In the genomic region with DNA sequence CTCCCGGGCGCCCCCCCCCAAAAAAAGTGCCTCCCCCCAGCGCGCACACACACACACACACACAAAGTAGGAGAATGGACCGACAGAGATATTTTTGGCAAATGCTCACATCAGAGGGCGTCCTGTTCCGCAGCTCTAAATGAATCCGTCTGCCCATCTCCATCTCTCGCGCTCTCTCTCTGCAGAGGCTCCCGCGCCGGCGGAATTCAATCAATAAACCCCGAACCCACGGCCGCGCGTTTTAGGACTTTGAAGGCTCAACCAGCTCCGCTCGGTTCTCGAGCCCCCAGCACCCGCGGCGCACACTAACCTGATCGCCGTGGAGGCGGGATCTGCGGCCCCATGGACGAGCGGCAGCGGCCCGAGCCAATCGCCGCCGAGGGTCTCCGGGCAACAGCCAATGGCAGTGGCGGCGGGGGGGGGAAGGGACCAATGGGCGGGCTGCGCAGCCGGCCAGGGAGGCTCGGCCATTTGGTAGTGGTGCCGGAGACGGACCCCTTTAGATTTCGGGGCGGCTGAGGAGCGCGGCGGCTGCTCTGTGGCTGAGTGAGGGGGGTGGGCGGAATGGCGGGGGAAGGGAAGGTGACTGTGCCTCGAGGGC, we compare ENCODE assay signal across 1 cellular context.
TF ChIP-seq lines count a peak whose summit lies in the region.

A gene (minus strand): TSS at position 307 of the 601 bp plus-strand sequence. CDS start 144 bp downstream, at position 163.

TF ChIP-seq in HepG2, 621 proteins besides CTCF, POLR2A, EP300 and RAD21 (continued from another document and continues in another):
- TF ChIP-seq, protein P1, sequence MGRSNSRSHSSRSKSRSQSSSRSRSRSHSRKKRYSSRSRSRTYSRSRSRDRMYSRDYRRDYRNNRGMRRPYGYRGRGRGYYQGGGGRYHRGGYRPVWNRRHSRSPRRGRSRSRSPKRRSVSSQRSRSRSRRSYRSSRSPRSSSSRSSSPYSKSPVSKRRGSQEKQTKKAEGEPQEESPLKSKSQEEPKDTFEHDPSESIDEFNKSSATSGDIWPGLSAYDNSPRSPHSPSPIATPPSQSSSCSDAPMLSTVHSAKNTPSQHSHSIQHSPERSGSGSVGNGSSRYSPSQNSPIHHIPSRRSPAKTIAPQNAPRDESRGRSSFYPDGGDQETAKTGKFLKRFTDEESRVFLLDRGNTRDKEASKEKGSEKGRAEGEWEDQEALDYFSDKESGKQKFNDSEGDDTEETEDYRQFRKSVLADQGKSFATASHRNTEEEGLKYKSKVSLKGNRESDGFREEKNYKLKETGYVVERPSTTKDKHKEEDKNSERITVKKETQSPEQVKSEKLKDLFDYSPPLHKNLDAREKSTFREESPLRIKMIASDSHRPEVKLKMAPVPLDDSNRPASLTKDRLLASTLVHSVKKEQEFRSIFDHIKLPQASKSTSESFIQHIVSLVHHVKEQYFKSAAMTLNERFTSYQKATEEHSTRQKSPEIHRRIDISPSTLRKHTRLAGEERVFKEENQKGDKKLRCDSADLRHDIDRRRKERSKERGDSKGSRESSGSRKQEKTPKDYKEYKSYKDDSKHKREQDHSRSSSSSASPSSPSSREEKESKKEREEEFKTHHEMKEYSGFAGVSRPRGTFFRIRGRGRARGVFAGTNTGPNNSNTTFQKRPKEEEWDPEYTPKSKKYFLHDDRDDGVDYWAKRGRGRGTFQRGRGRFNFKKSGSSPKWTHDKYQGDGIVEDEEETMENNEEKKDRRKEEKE (IDR thresholded peaks at IDR 0.05), result no peak
- no peak for TF ChIP-seq TEAD2 (CRISPR knock-in tag; IDR thresholded peaks at IDR 0.05)
- TF ChIP-seq MEIS2 (CRISPR knock-in tag; IDR thresholded peaks at IDR 0.05), result no peak; the same call in 1 of the 2 replicates
- TF ChIP-seq ZNF558 (CRISPR knock-in tag; IDR thresholded peaks at IDR 0.05; ENCODE audit: borderline replicate concordance), result 0 out of 2 replicates have a peak, but pooled peaks have one; percentile 44
- no peak for TF ChIP-seq BORCS8-MEF2B (CRISPR knock-in tag; IDR thresholded peaks at IDR 0.05)
- TF ChIP-seq, protein P2, sequence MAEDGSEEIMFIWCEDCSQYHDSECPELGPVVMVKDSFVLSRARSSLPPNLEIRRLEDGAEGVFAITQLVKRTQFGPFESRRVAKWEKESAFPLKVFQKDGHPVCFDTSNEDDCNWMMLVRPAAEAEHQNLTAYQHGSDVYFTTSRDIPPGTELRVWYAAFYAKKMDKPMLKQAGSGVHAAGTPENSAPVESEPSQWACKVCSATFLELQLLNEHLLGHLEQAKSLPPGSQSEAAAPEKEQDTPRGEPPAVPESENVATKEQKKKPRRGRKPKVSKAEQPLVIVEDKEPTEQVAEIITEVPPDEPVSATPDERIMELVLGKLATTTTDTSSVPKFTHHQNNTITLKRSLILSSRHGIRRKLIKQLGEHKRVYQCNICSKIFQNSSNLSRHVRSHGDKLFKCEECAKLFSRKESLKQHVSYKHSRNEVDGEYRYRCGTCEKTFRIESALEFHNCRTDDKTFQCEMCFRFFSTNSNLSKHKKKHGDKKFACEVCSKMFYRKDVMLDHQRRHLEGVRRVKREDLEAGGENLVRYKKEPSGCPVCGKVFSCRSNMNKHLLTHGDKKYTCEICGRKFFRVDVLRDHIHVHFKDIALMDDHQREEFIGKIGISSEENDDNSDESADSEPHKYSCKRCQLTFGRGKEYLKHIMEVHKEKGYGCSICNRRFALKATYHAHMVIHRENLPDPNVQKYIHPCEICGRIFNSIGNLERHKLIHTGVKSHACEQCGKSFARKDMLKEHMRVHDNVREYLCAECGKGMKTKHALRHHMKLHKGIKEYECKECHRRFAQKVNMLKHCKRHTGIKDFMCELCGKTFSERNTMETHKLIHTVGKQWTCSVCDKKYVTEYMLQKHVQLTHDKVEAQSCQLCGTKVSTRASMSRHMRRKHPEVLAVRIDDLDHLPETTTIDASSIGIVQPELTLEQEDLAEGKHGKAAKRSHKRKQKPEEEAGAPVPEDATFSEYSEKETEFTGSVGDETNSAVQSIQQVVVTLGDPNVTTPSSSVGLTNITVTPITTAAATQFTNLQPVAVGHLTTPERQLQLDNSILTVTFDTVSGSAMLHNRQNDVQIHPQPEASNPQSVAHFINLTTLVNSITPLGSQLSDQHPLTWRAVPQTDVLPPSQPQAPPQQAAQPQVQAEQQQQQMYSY (CRISPR knock-in tag; IDR thresholded peaks at IDR 0.05), result no peak
- no peak for TF ChIP-seq ZNF451 (CRISPR knock-in tag; IDR thresholded peaks at IDR 0.05)
- no peak for TF ChIP-seq RELA (CRISPR knock-in tag; IDR thresholded peaks at IDR 0.05)
- peak; percentile 42 for TF ChIP-seq CREB1 (IDR thresholded peaks at IDR 0.05)
- TF ChIP-seq CREB1 (CRISPR knock-in tag; IDR thresholded peaks at IDR 0.05), result no peak
- TF ChIP-seq MXI1 (IDR thresholded peaks at IDR 0.05; ENCODE audit: borderline replicate concordance, low read depth, low read length), result no peak
- TF ChIP-seq, protein P3, sequence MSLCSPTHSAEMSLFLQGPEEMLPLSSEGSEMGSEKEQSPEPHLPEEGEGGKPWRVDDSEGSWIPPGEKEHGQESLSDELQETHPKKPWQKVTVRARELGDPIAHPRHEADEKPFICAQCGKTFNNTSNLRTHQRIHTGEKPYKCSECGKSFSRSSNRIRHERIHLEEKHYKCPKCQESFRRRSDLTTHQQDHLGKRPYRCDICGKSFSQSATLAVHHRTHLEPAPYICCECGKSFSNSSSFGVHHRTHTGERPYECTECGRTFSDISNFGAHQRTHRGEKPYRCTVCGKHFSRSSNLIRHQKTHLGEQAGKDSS (CRISPR knock-in tag; IDR thresholded peaks at IDR 0.05; ENCODE audit: borderline replicate concordance, low read depth), result 0 out of 2 replicates have a peak, but pooled peaks have one; percentile 3
- TF ChIP-seq KLF6 (CRISPR knock-in tag; IDR thresholded peaks at IDR 0.05), result no peak
- TF ChIP-seq ZKSCAN1 (IDR thresholded peaks at IDR 0.05; ENCODE audit: low read length), result no peak
- no peak for TF ChIP-seq ZNF432 (CRISPR knock-in tag; IDR thresholded peaks at IDR 0.05; ENCODE audit: borderline replicate concordance)
- no peak for TF ChIP-seq MEIS1 (CRISPR knock-in tag; IDR thresholded peaks at IDR 0.05; ENCODE audit: borderline replicate concordance)
- TF ChIP-seq ZFYVE20 (CRISPR knock-in tag; IDR thresholded peaks at IDR 0.05; ENCODE audit: borderline replicate concordance, low read depth), result no peak
- TF ChIP-seq TBP (CRISPR knock-in tag; IDR thresholded peaks at IDR 0.05), result no peak
- TF ChIP-seq, protein P4, sequence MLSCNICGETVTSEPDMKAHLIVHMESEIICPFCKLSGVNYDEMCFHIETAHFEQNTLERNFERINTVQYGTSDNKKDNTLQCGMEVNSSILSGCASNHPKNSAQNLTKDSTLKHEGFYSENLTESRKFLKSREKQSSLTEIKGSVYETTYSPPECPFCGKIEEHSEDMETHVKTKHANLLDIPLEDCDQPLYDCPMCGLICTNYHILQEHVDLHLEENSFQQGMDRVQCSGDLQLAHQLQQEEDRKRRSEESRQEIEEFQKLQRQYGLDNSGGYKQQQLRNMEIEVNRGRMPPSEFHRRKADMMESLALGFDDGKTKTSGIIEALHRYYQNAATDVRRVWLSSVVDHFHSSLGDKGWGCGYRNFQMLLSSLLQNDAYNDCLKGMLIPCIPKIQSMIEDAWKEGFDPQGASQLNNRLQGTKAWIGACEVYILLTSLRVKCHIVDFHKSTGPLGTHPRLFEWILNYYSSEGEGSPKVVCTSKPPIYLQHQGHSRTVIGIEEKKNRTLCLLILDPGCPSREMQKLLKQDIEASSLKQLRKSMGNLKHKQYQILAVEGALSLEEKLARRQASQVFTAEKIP (CRISPR knock-in tag; IDR thresholded peaks at IDR 0.05; ENCODE audit: borderline replicate concordance), result no peak
- TF ChIP-seq, protein P5, sequence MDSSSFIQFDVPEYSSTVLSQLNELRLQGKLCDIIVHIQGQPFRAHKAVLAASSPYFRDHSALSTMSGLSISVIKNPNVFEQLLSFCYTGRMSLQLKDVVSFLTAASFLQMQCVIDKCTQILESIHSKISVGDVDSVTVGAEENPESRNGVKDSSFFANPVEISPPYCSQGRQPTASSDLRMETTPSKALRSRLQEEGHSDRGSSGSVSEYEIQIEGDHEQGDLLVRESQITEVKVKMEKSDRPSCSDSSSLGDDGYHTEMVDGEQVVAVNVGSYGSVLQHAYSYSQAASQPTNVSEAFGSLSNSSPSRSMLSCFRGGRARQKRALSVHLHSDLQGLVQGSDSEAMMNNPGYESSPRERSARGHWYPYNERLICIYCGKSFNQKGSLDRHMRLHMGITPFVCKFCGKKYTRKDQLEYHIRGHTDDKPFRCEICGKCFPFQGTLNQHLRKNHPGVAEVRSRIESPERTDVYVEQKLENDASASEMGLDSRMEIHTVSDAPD (CRISPR knock-in tag; IDR thresholded peaks at IDR 0.05), result no peak
- TF ChIP-seq, protein P6, sequence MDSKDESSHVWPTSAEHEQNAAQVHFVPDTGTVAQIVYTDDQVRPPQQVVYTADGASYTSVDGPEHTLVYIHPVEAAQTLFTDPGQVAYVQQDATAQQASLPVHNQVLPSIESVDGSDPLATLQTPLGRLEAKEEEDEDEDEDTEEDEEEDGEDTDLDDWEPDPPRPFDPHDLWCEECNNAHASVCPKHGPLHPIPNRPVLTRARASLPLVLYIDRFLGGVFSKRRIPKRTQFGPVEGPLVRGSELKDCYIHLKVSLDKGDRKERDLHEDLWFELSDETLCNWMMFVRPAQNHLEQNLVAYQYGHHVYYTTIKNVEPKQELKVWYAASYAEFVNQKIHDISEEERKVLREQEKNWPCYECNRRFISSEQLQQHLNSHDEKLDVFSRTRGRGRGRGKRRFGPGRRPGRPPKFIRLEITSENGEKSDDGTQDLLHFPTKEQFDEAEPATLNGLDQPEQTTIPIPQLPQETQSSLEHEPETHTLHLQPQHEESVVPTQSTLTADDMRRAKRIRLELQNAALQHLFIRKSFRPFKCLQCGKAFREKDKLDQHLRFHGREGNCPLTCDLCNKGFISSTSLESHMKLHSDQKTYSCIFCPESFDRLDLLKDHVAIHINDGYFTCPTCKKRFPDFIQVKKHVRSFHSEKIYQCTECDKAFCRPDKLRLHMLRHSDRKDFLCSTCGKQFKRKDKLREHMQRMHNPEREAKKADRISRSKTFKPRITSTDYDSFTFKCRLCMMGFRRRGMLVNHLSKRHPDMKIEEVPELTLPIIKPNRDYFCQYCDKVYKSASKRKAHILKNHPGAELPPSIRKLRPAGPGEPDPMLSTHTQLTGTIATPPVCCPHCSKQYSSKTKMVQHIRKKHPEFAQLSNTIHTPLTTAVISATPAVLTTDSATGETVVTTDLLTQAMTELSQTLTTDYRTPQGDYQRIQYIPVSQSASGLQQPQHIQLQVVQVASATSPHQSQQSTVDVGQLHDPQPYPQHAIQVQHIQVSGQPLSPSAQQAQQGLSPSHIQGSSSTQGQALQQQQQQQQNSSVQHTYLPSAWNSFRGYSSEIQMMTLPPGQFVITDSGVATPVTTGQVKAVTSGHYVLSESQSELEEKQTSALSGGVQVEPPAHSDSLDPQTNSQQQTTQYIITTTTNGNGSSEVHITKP (CRISPR knock-in tag; IDR thresholded peaks at IDR 0.05; ENCODE audit: low read depth), result no peak
- TF ChIP-seq, protein P7, sequence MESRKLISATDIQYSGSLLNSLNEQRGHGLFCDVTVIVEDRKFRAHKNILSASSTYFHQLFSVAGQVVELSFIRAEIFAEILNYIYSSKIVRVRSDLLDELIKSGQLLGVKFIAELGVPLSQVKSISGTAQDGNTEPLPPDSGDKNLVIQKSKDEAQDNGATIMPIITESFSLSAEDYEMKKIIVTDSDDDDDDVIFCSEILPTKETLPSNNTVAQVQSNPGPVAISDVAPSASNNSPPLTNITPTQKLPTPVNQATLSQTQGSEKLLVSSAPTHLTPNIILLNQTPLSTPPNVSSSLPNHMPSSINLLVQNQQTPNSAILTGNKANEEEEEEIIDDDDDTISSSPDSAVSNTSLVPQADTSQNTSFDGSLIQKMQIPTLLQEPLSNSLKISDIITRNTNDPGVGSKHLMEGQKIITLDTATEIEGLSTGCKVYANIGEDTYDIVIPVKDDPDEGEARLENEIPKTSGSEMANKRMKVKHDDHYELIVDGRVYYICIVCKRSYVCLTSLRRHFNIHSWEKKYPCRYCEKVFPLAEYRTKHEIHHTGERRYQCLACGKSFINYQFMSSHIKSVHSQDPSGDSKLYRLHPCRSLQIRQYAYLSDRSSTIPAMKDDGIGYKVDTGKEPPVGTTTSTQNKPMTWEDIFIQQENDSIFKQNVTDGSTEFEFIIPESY (CRISPR knock-in tag; IDR thresholded peaks at IDR 0.05), result no peak
- TF ChIP-seq, protein P8, sequence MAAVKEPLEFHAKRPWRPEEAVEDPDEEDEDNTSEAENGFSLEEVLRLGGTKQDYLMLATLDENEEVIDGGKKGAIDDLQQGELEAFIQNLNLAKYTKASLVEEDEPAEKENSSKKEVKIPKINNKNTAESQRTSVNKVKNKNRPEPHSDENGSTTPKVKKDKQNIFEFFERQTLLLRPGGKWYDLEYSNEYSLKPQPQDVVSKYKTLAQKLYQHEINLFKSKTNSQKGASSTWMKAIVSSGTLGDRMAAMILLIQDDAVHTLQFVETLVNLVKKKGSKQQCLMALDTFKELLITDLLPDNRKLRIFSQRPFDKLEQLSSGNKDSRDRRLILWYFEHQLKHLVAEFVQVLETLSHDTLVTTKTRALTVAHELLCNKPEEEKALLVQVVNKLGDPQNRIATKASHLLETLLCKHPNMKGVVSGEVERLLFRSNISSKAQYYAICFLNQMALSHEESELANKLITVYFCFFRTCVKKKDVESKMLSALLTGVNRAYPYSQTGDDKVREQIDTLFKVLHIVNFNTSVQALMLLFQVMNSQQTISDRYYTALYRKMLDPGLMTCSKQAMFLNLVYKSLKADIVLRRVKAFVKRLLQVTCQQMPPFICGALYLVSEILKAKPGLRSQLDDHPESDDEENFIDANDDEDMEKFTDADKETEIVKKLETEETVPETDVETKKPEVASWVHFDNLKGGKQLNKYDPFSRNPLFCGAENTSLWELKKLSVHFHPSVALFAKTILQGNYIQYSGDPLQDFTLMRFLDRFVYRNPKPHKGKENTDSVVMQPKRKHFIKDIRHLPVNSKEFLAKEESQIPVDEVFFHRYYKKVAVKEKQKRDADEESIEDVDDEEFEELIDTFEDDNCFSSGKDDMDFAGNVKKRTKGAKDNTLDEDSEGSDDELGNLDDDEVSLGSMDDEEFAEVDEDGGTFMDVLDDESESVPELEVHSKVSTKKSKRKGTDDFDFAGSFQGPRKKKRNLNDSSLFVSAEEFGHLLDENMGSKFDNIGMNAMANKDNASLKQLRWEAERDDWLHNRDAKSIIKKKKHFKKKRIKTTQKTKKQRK (IDR thresholded peaks at IDR 0.05; ENCODE audit: low read length), result no peak
- TF ChIP-seq ZNF703 (CRISPR knock-in tag; IDR thresholded peaks at IDR 0.05; ENCODE audit: borderline replicate concordance), result no peak
- TF ChIP-seq, protein P9, sequence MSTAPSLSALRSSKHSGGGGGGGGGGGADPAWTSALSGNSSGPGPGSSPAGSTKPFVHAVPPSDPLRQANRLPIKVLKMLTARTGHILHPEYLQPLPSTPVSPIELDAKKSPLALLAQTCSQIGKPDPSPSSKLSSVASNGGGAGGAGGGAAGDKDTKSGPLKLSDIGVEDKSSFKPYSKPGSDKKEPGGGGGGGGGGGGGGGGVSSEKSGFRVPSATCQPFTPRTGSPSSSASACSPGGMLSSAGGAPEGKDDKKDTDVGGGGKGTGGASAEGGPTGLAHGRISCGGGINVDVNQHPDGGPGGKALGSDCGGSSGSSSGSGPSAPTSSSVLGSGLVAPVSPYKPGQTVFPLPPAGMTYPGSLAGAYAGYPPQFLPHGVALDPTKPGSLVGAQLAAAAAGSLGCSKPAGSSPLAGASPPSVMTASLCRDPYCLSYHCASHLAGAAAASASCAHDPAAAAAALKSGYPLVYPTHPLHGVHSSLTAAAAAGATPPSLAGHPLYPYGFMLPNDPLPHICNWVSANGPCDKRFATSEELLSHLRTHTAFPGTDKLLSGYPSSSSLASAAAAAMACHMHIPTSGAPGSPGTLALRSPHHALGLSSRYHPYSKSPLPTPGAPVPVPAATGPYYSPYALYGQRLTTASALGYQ (CRISPR knock-in tag; IDR thresholded peaks at IDR 0.05), result no peak
- peak; percentile 24; the same call in 1 of the 2 replicates for TF ChIP-seq HOXA3 (CRISPR knock-in tag; IDR thresholded peaks at IDR 0.05)
- TF ChIP-seq NKX3-1 (CRISPR knock-in tag; IDR thresholded peaks at IDR 0.05), result no peak
- TF ChIP-seq, protein P10, sequence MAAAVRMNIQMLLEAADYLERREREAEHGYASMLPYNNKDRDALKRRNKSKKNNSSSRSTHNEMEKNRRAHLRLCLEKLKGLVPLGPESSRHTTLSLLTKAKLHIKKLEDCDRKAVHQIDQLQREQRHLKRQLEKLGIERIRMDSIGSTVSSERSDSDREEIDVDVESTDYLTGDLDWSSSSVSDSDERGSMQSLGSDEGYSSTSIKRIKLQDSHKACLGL (CRISPR knock-in tag; IDR thresholded peaks at IDR 0.05), result no peak
- no peak for TF ChIP-seq PAF1 (CRISPR knock-in tag; IDR thresholded peaks at IDR 0.05)
